Comparison of ENCODE assay signal across 7 cellular contexts in genomic region chr13:113862191-113862765, GRCh38. TPM values are rescaled to one million over a fixed set of nuclear protein-coding genes. Genes with fewer than 3 reads are reported as not detected.
DNase-seq lines count a peak whose midpoint lies in the region; TF ChIP-seq lines count a peak whose summit lies in the region.

No MANE protein-coding gene starts in this region.

- no peaks in the 10 kb centered on the region; the same call in 1 of the 2 replicates for H3K36me3 ChIP-seq in HUES6 (ENCODE audit: control insufficient read depth, insufficient read depth, low read length)
- peaks cover 0 to 4% of the 10 kb centered on the region in 2 donors for H3K36me3 ChIP-seq in ascending aorta
- no peaks in the 10 kb centered on the region for H3K36me3 ChIP-seq in stomach

- intact Hi-C loops in ascending aorta (cut with DNase I) (loop anchor here (1.0 to 10.0 kb wide), 3 partner anchors 25 to 447 kb away; no protein-coding TSS in a partner anchor), stomach (cut with DNase I; ENCODE audit: low total_unique reads) (no loop called here)

- H3K9me3 ChIP-seq in HUES6 (ENCODE audit: control insufficient read depth, insufficient read depth, low read depth, low read length) (no peaks in the 10 kb centered on the region), ascending aorta (no peaks in the 10 kb centered on the region), iPS-18c (ENCODE audit: control insufficient read depth, insufficient read depth, low read length) (no peaks in the 10 kb centered on the region), stomach (no peaks in the 10 kb centered on the region)

- peak overlapping the region; percentile 62 for H3K4me3 ChIP-seq in HUES6 (ENCODE audit: low read depth, low read length)
- H3K4me3 ChIP-seq in ascending aorta, result peak overlapping the region; percentile 71 to 91
- H3K4me3 ChIP-seq in iPS-18c (ENCODE audit: insufficient read depth, low read depth, low read length), result peak overlapping the region; percentile 65
- peak overlapping the region; percentile 73 to 89 (median 79) for H3K4me3 ChIP-seq in stomach

- H3K27ac ChIP-seq in HUES6 (ENCODE audit: low read depth, low read length) (no peak overlapping the region), ascending aorta (peak overlapping the region; percentile 89 to 96), stomach (peak overlapping the region; percentile 88 to 94 (median 92))

- no peak for TF ChIP-seq POLR2A in stomach (IDR thresholded peaks at IDR 0.05)

- no peak for TF ChIP-seq EP300 in stomach (IDR thresholded peaks at IDR 0.05)

- TF ChIP-seq CTCF in ascending aorta (IDR thresholded peaks at IDR 0.05), result no peak
- TF ChIP-seq CTCF in stomach (IDR thresholded peaks at IDR 0.05), result no peak

- 76 to 82% (median 77%) methylated on average over 20 to 21 of the region's 21 CpGs for WGBS in stomach, 5 donors

- H3K4me1 ChIP-seq in HUES6 (ENCODE audit: control insufficient read depth, insufficient read depth, low read length) (peaks cover 42% of the 10 kb centered on the region), ascending aorta (peaks cover 7 to 26% of the 10 kb centered on the region in 2 donors), stomach (peaks cover 48 to 69% (median 57%) of the 10 kb centered on the region in 4 donors)

- H3K27me3 ChIP-seq in HUES6 (ENCODE audit: control insufficient read depth, insufficient read depth, low read length), result peaks cover 42% of the 10 kb centered on the region
- H3K27me3 ChIP-seq in ascending aorta, result no peaks in the 10 kb centered on the region
- peaks cover 0 to 24% (median 0%) of the 10 kb centered on the region in 3 donors for H3K27me3 ChIP-seq in stomach

- no peak for DNase-seq in ascending aorta (ENCODE audit: low spot score in 2 of 2)
- DNase-seq in stomach, result no peak
- no peak for DNase-seq in NCI-H2196 treated with DMSO at 0.1 percent for 48 hours (lab: John Stamatoyannopoulos, UW; ENCODE audit: unreplicated experiment)
- no peak for DNase-seq in iPS-NIHi11 (ENCODE audit: low spot score)
- DNase-seq in activated CD4-positive, alpha-beta T cell treated with anti-CD3 and anti-CD28 coated beads, Interleukin-2, amount 50 U/mL, for 48 hours, result no peak

- no peak overlapping the region for H3K9ac ChIP-seq in HUES6 (ENCODE audit: low read length)

RNA-seq across cellular contexts. Expression of gene GAS6, which starts 1.6 kb away (rescaled TPM):
- total RNA-seq in ascending aorta (502 TPM), stomach (100 to 1,000 TPM in 2 of 5 donors, 10 to 100 TPM in 3; 31.4 to 409 (median 93.4) TPM)
- polyA plus RNA-seq in stomach, result 100 to 1,000 TPM in 1 of 3 donors, 10 to 100 TPM in 2; 34.7 to 109 (median 62.0) TPM
